1 cellular context compared by ENCODE assay signal in the genomic region with DNA sequence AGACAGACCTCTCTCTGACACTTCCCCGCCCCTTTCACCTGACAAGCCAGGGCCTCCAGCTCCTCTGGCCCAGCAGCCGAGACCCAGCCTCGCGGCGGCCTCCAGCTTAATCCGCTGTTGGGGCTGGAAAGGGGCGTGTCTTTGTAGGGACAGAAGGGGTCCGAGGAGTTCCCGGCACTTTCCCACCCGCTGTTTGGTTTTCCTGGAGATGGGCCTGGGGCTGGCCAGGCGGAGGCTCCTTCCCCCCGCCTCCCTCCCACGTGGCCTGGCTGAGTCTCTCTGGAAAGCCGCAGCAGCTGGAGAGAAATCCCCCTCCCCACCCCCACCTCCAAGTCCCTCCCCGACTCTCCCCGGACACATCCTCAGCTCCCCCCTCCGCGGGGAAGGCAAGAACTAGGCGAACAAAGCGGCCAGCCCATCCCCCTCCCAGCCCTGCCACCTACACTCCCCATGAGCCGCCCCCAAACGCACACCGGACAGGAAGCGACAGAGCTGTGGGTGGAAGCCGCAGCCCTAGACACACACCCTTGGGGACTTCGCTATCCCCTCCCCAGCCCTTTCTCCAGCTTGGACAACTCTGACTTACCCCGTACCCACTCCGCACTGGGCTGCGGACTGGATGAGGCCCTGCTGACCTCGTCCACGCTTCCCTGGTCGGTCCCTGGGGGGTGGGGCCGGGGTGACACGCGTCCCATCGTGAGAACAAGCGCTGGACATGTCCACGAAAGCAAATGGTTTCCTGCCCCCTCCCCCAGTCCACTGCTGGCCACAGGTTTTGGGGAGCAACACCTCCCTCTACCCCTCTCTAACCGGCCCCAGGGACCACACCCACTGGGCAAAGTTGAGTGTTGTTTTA.
A peak's percentile ranks its signal among the peaks of the same experiment; 100 is the strongest.
TF ChIP-seq lines count a peak whose summit lies in the region.

No MANE protein-coding gene starts in this region.

TF ChIP-seq in HEK293, 187 proteins besides CTCF, POLR2A, EP300 and RAD21 (continued from another document and continues in another):
- peak; percentile 30; the same call in 1 of the 2 replicates for TF ChIP-seq ZNF677 (tag by site-specific recombination; IDR thresholded peaks at IDR 0.05)
- TF ChIP-seq ZFP41 (tag by site-specific recombination; IDR thresholded peaks at IDR 0.05; ENCODE audit: borderline replicate concordance) = no peak
- no peak for TF ChIP-seq ZNF16 (tag by site-specific recombination; IDR thresholded peaks at IDR 0.05; ENCODE audit: low read depth)
- TF ChIP-seq ZNF548 (tag by site-specific recombination; IDR thresholded peaks at IDR 0.05) = no peak
- no peak for TF ChIP-seq ZNF138 (tag by site-specific recombination; IDR thresholded peaks at IDR 0.05; ENCODE audit: borderline replicate concordance)
- no peak for TF ChIP-seq ZNF621 (tag by site-specific recombination; IDR thresholded peaks at IDR 0.05)
- no peak for TF ChIP-seq FEZF1 (tag by site-specific recombination; IDR thresholded peaks at IDR 0.05)
- peak; percentile 90 for TF ChIP-seq ZNF341 (tag by site-specific recombination; IDR thresholded peaks at IDR 0.05; ENCODE audit: low read depth)
- TF ChIP-seq, protein P1, sequence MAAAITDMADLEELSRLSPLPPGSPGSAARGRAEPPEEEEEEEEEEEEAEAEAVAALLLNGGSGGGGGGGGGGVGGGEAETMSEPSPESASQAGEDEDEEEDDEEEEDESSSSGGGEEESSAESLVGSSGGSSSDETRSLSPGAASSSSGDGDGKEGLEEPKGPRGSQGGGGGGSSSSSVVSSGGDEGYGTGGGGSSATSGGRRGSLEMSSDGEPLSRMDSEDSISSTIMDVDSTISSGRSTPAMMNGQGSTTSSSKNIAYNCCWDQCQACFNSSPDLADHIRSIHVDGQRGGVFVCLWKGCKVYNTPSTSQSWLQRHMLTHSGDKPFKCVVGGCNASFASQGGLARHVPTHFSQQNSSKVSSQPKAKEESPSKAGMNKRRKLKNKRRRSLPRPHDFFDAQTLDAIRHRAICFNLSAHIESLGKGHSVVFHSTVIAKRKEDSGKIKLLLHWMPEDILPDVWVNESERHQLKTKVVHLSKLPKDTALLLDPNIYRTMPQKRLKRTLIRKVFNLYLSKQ (tag by site-specific recombination; IDR thresholded peaks at IDR 0.05; ENCODE audit: borderline replicate concordance) = no peak
- TF ChIP-seq, protein P2, sequence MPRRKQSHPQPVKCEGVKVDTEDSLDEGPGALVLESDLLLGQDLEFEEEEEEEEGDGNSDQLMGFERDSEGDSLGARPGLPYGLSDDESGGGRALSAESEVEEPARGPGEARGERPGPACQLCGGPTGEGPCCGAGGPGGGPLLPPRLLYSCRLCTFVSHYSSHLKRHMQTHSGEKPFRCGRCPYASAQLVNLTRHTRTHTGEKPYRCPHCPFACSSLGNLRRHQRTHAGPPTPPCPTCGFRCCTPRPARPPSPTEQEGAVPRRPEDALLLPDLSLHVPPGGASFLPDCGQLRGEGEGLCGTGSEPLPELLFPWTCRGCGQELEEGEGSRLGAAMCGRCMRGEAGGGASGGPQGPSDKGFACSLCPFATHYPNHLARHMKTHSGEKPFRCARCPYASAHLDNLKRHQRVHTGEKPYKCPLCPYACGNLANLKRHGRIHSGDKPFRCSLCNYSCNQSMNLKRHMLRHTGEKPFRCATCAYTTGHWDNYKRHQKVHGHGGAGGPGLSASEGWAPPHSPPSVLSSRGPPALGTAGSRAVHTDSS (tag by site-specific recombination; IDR thresholded peaks at IDR 0.05) = no peak
- TF ChIP-seq ZNF146 (tag by site-specific recombination; IDR thresholded peaks at IDR 0.05) = no peak
- TF ChIP-seq ZFP37 (tag by site-specific recombination; IDR thresholded peaks at IDR 0.05) = no peak
- TF ChIP-seq KLF9 (tag by site-specific recombination; IDR thresholded peaks at IDR 0.05; ENCODE audit: low read depth) = no peak
- peak; percentile 49 for TF ChIP-seq ZBTB48 (tag by site-specific recombination; IDR thresholded peaks at IDR 0.05)
- no peak for TF ChIP-seq YY1 (tag by site-specific recombination; IDR thresholded peaks at IDR 0.05)
- TF ChIP-seq ZNF664 (tag by site-specific recombination; IDR thresholded peaks at IDR 0.05) = no peak
- TF ChIP-seq, protein P3, sequence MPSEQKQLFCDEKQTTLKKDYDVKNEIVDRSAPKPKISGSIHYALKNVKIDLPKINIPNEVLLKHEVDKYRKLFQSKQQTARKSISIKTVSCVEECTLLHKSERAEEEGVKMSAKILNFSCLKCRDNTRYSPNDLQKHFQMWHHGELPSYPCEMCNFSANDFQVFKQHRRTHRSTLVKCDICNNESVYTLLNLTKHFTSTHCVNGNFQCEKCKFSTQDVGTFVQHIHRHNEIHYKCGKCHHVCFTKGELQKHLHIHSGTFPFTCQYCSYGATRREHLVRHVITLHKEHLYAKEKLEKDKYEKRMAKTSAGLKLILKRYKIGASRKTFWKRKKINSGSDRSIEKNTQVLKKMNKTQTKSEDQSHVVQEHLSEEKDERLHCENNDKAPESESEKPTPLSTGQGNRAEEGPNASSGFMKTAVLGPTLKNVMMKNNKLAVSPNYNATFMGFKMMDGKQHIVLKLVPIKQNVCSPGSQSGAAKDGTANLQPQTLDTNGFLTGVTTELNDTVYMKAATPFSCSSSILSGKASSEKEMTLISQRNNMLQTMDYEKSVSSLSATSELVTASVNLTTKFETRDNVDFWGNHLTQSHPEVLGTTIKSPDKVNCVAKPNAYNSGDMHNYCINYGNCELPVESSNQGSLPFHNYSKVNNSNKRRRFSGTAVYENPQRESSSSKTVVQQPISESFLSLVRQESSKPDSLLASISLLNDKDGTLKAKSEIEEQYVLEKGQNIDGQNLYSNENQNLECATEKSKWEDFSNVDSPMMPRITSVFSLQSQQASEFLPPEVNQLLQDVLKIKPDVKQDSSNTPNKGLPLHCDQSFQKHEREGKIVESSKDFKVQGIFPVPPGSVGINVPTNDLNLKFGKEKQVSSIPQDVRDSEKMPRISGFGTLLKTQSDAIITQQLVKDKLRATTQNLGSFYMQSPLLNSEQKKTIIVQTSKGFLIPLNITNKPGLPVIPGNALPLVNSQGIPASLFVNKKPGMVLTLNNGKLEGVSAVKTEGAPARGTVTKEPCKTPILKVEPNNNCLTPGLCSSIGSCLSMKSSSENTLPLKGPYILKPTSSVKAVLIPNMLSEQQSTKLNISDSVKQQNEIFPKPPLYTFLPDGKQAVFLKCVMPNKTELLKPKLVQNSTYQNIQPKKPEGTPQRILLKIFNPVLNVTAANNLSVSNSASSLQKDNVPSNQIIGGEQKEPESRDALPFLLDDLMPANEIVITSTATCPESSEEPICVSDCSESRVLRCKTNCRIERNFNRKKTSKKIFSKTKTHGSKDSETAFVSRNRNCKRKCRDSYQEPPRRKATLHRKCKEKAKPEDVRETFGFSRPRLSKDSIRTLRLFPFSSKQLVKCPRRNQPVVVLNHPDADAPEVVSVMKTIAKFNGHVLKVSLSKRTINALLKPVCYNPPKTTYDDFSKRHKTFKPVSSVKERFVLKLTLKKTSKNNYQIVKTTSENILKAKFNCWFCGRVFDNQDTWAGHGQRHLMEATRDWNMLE (tag by site-specific recombination; conservative IDR thresholded peaks at IDR 0.05; ENCODE audit: low read depth) = no peak
- no peak for TF ChIP-seq ZNF221 (tag by site-specific recombination; IDR thresholded peaks at IDR 0.05; ENCODE audit: borderline replicate concordance)
- no peak for TF ChIP-seq ZNF394 (tag by site-specific recombination; IDR thresholded peaks at IDR 0.05; ENCODE audit: borderline replicate concordance)
- TF ChIP-seq KLF16 (tag by site-specific recombination; IDR thresholded peaks at IDR 0.05) = peak; percentile 41; the same call in 1 of the 2 replicates
- no peak for TF ChIP-seq ZNF792 (tag by site-specific recombination; IDR thresholded peaks at IDR 0.05)
- no peak for TF ChIP-seq ZNF544 (tag by site-specific recombination; IDR thresholded peaks at IDR 0.05)
- peak; percentile 75 for TF ChIP-seq SP3 (tag by site-specific recombination; IDR thresholded peaks at IDR 0.05)
- peak; percentile 21; the same call in 1 of the 2 replicates for TF ChIP-seq ZNF391 (tag by site-specific recombination; IDR thresholded peaks at IDR 0.05; ENCODE audit: borderline replicate concordance, low read depth)
- no peak for TF ChIP-seq ZNF175 (tag by site-specific recombination; IDR thresholded peaks at IDR 0.05)
- TF ChIP-seq, protein P4, sequence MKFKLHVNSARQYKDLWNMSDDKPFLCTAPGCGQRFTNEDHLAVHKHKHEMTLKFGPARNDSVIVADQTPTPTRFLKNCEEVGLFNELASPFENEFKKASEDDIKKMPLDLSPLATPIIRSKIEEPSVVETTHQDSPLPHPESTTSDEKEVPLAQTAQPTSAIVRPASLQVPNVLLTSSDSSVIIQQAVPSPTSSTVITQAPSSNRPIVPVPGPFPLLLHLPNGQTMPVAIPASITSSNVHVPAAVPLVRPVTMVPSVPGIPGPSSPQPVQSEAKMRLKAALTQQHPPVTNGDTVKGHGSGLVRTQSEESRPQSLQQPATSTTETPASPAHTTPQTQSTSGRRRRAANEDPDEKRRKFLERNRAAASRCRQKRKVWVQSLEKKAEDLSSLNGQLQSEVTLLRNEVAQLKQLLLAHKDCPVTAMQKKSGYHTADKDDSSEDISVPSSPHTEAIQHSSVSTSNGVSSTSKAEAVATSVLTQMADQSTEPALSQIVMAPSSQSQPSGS (tag by site-specific recombination; IDR thresholded peaks at IDR 0.05; ENCODE audit: low read depth) = no peak
- no peak for TF ChIP-seq SETDB1 (IDR thresholded peaks at IDR 0.05; ENCODE audit: insufficient read length, low read length)
- no peak for TF ChIP-seq MEIS1 (CRISPR knock-in tag; IDR thresholded peaks at IDR 0.05; ENCODE audit: borderline replicate concordance)
- no peak for TF ChIP-seq ZSCAN16 (tag by site-specific recombination; IDR thresholded peaks at IDR 0.05)
- peak; percentile 40; the same call in 1 of the 2 replicates for TF ChIP-seq ZEB2 (tag by site-specific recombination; IDR thresholded peaks at IDR 0.05)
- no peak for TF ChIP-seq ZNF670 (tag by site-specific recombination; IDR thresholded peaks at IDR 0.05; ENCODE audit: low read depth)
- TF ChIP-seq ZNF211 (tag by site-specific recombination; IDR thresholded peaks at IDR 0.05; ENCODE audit: low read depth) = no peak
- no peak for TF ChIP-seq ZNF350 (tag by site-specific recombination; IDR thresholded peaks at IDR 0.05)
- TF ChIP-seq, protein P5, sequence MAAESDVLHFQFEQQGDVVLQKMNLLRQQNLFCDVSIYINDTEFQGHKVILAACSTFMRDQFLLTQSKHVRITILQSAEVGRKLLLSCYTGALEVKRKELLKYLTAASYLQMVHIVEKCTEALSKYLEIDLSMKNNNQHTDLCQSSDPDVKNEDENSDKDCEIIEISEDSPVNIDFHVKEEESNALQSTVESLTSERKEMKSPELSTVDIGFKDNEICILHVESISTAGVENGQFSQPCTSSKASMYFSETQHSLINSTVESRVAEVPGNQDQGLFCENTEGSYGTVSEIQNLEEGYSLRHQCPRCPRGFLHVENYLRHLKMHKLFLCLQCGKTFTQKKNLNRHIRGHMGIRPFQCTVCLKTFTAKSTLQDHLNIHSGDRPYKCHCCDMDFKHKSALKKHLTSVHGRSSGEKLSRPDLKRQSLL (tag by site-specific recombination; IDR thresholded peaks at IDR 0.05) = no peak
- TF ChIP-seq ZNF354C (tag by site-specific recombination; IDR thresholded peaks at IDR 0.05; ENCODE audit: borderline replicate concordance, low read depth) = no peak
- TF ChIP-seq, protein P6, sequence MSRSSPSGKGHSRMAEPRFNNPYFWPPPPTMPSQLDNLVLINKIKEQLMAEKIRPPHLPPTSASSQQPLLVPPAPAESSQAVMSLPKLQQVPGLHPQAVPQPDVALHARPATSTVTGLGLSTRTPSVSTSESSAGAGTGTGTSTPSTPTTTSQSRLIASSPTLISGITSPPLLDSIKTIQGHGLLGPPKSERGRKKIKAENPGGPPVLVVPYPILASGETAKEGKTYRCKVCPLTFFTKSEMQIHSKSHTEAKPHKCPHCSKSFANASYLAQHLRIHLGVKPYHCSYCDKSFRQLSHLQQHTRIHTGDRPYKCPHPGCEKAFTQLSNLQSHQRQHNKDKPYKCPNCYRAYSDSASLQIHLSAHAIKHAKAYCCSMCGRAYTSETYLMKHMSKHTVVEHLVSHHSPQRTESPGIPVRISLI (tag by site-specific recombination; IDR thresholded peaks at IDR 0.05) = no peak
- no peak for TF ChIP-seq ZBTB17 (tag by site-specific recombination; IDR thresholded peaks at IDR 0.05)
- TF ChIP-seq, protein P7, sequence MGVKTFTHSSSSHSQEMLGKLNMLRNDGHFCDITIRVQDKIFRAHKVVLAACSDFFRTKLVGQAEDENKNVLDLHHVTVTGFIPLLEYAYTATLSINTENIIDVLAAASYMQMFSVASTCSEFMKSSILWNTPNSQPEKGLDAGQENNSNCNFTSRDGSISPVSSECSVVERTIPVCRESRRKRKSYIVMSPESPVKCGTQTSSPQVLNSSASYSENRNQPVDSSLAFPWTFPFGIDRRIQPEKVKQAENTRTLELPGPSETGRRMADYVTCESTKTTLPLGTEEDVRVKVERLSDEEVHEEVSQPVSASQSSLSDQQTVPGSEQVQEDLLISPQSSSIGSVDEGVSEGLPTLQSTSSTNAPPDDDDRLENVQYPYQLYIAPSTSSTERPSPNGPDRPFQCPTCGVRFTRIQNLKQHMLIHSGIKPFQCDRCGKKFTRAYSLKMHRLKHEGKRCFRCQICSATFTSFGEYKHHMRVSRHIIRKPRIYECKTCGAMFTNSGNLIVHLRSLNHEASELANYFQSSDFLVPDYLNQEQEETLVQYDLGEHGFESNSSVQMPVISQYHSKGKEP (tag by site-specific recombination; IDR thresholded peaks at IDR 0.05) = 0 out of 2 replicates have a peak, but pooled peaks have one; percentile 42
- no peak for TF ChIP-seq ZNF114 (tag by site-specific recombination; IDR thresholded peaks at IDR 0.05)
- TF ChIP-seq ZNF2 (tag by site-specific recombination; IDR thresholded peaks at IDR 0.05) = no peak
- no peak for TF ChIP-seq ZNF324 (tag by site-specific recombination; IDR thresholded peaks at IDR 0.05)
- TF ChIP-seq, protein P8, sequence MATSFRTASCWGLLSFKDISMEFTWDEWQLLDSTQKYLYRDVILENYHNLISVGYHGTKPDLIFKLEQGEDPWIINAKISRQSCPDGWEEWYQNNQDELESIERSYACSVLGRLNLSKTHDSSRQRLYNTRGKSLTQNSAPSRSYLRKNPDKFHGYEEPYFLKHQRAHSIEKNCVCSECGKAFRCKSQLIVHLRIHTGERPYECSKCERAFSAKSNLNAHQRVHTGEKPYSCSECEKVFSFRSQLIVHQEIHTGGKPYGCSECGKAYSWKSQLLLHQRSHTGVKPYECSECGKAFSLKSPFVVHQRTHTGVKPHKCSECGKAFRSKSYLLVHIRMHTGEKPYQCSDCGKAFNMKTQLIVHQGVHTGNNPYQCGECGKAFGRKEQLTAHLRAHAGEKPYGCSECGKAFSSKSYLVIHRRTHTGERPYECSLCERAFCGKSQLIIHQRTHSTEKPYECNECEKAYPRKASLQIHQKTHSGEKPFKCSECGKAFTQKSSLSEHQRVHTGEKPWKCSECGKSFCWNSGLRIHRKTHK (tag by site-specific recombination; IDR thresholded peaks at IDR 0.05) = no peak
- TF ChIP-seq ZNF292 (tag by site-specific recombination; IDR thresholded peaks at IDR 0.05; ENCODE audit: borderline replicate concordance, low read depth) = no peak
